ENCODE assay signal across 8 cellular contexts in the genomic region with DNA sequence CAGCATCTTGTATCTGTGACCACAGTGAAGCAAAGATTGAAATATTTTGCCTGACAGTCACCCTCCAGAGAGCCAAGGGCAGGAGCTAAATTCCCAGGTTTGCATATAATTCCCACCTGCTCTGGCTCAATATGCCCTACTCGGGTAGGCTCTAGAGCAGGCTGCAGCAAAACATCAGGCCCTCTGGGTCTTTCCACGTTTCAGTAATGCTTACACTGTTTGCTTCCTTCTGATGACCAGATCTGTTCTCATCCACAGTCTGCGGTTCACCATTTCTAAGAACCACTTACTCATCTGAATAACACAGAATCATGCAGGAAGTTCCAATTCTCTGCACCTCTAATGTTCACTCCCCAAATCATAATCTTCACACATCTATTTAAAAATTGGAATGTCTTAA.
DNase-seq lines count a peak whose midpoint lies in the region; ATAC-seq and TF ChIP-seq lines count a peak whose summit lies in the region.

No MANE protein-coding gene starts in this region.

- no peak overlapping the region for H3K9ac ChIP-seq in OCI-LY3 (ENCODE audit: low read length)

- peaks cover 38% of the 10 kb centered on the region for H3K4me1 Mint-ChIP-seq in HFFc6 (ENCODE audit: low read depth)
- peaks cover 40% of the 10 kb centered on the region for H3K4me1 Mint-ChIP-seq in activated naive CD8-positive, alpha-beta T cell treated with anti-CD3 and anti-CD28 coated beads, Interleukin-2, amount 50 U/mL, for 24 hours

- peak overlapping the region; percentile 28 for H3K4me3 Mint-ChIP-seq in HFFc6
- peak overlapping the region; percentile 33 for H3K4me3 Mint-ChIP-seq in activated naive CD8-positive, alpha-beta T cell treated with anti-CD3 and anti-CD28 coated beads, Interleukin-2, amount 50 U/mL, for 24 hours

- no TSS peak for BruUV-seq in PC-9 (replicated peaks; lab: Mats Ljungman, UMichigan)

- H3K4me1 ChIP-seq in OCI-LY3 (ENCODE audit: low read length) (peaks cover 12% of the 10 kb centered on the region), PC-9 (replicated peaks; ENCODE audit: insufficient read depth) (no peaks in the 10 kb centered on the region)

- POLR2A ChIA-PET in GM10248 (lab: Yijun Ruan, JAX): no interaction called here
- POLR2A ChIA-PET in PC-9 (lab: Charles Lee; ENCODE audit: unreplicated experiment): no interaction called here

- H3K36me3 Mint-ChIP-seq in HFFc6 (ENCODE audit: low read depth): no peaks in the 10 kb centered on the region
- H3K36me3 Mint-ChIP-seq in activated naive CD8-positive, alpha-beta T cell treated with anti-CD3 and anti-CD28 coated beads, Interleukin-2, amount 50 U/mL, for 24 hours (ENCODE audit: low read depth): peaks cover 2% of the 10 kb centered on the region

- peak overlapping the region; percentile 54 for H3K27ac Mint-ChIP-seq in HFFc6
- peak overlapping the region; percentile 82 for H3K27ac Mint-ChIP-seq in activated naive CD8-positive, alpha-beta T cell treated with anti-CD3 and anti-CD28 coated beads, Interleukin-2, amount 50 U/mL, for 24 hours

- TF ChIP-seq CTCF in GM10248 (IDR thresholded peaks at IDR 0.05; ENCODE audit: control extremely low read depth, extremely low read depth, low read depth, missing control alignments) (no peak), HFFc6 (IDR thresholded peaks at IDR 0.05) (no peak), OCI-LY3 (IDR thresholded peaks at IDR 0.05; ENCODE audit: low read depth, low read length) (no peak), PC-9 (conservative IDR thresholded peaks at IDR 0.05) (no peak)

- H3K27ac ChIP-seq in OCI-LY3 (ENCODE audit: low read length) (no peak overlapping the region), PC-9 (no peak overlapping the region)

- H3K27me3 ChIP-seq in OCI-LY3 (ENCODE audit: low read depth, low read length) (no peaks in the 10 kb centered on the region), PC-9 (ENCODE audit: insufficient read depth, low read depth) (no peaks in the 10 kb centered on the region)

- peak; percentile 100 for ATAC-seq in activated naive CD8-positive, alpha-beta T cell treated with anti-CD3 and anti-CD28 coated beads, Interleukin-2, amount 50 U/mL, for 24 hours

- H3K4me3 ChIP-seq in OCI-LY3 (ENCODE audit: low read length): no peak overlapping the region
- no peak overlapping the region for H3K4me3 ChIP-seq in PC-9

- H4K20me1 ChIP-seq in OCI-LY3 (ENCODE audit: insufficient read depth, low read length) (peaks cover 11% of the 10 kb centered on the region; the same call in 1 of the 2 replicates), PC-9 (ENCODE audit: insufficient read depth) (no peaks in the 10 kb centered on the region)

- DNase-seq in GM10248 (ENCODE audit: extremely low spot score): peak; percentile 8
- peak; percentile 40 for DNase-seq in HFFc6
- DNase-seq in activated naive CD8-positive, alpha-beta T cell treated with anti-CD3 and anti-CD28 coated beads, Interleukin-2, amount 50 U/mL, for 24 hours: peak; percentile 39
- DNase-seq in stimulated activated CD4-positive, alpha-beta T cell treated with anti-CD3 and anti-CD28 coated beads, Interleukin-1b, Interleukin-23, amount 100 ng/mL, for 48 hours: peak; percentile 40
- no peak for DNase-seq in PC-9
- DNase-seq in NCI-H446 (lab: John Stamatoyannopoulos, UW): no peak
- DNase-seq in Kasumi-1 (lab: John Stamatoyannopoulos, UW): no peak

- no peaks in the 10 kb centered on the region for H3K27me3 Mint-ChIP-seq in HFFc6 (ENCODE audit: insufficient read depth)
- H3K27me3 Mint-ChIP-seq in activated naive CD8-positive, alpha-beta T cell treated with anti-CD3 and anti-CD28 coated beads, Interleukin-2, amount 50 U/mL, for 24 hours: no peaks in the 10 kb centered on the region

- H2AFZ ChIP-seq in OCI-LY3 (ENCODE audit: low read depth, low read length): no peak overlapping the region
- H2AFZ ChIP-seq in PC-9: no peak overlapping the region

- H3K4me2 ChIP-seq in OCI-LY3 (ENCODE audit: low read length) (peak overlapping the region; percentile 3; the same call in 1 of the 2 replicates), PC-9 (no peak overlapping the region)

- no peaks in the 10 kb centered on the region for H3K9me3 Mint-ChIP-seq in HFFc6
- no peaks in the 10 kb centered on the region for H3K9me3 Mint-ChIP-seq in activated naive CD8-positive, alpha-beta T cell treated with anti-CD3 and anti-CD28 coated beads, Interleukin-2, amount 50 U/mL, for 24 hours

- H3K79me2 ChIP-seq in OCI-LY3 (ENCODE audit: low read length) (peaks cover 20% of the 10 kb centered on the region), PC-9 (ENCODE audit: low read depth) (peaks cover 6% of the 10 kb centered on the region; the same call in 1 of the 2 replicates)

- peaks cover 3% of the 10 kb centered on the region; the same call in 1 of the 2 replicates for H3F3A ChIP-seq in PC-9 (ENCODE audit: insufficient read depth, low read depth)

- no peaks in the 10 kb centered on the region for H3K9me3 ChIP-seq in OCI-LY3 (ENCODE audit: insufficient read depth, low read length)
- H3K9me3 ChIP-seq in PC-9 (ENCODE audit: insufficient read depth, low read depth): no peaks in the 10 kb centered on the region

- H3K36me3 ChIP-seq in OCI-LY3 (replicated peaks; ENCODE audit: low read depth, low read length): no peaks in the 10 kb centered on the region
- H3K36me3 ChIP-seq in PC-9 (ENCODE audit: low read depth): no peaks in the 10 kb centered on the region

- no peaks in the 10 kb centered on the region for H3K9me2 ChIP-seq in PC-9 (ENCODE audit: insufficient read depth)

- CTCF ChIA-PET in GM10248 (lab: Yijun Ruan, JAX): no interaction called here
- CTCF ChIA-PET in PC-9 (lab: Charles Lee): interaction anchor here (0.6 kb wide), 1 partner anchor 1225 kb away, joined by 11 read pairs; no protein-coding TSS in a partner anchor

- intact Hi-C loops in PC-9 (cut with micrococcal nuclease; ENCODE audit: unreplicated experiment): no loop called here

Comparison
In these comparisons a context has a peak if more than half of its experiments do, and no peak if none do; other contexts are left out.
1. DNase-seq: peak in GM10248 (single experiment), HFFc6 (single experiment), activated naive CD8-positive, alpha-beta T cell treated with anti-CD3 and anti-CD28 coated beads, Interleukin-2, amount 50 U/mL, for 24 hours (single experiment) and stimulated activated CD4-positive, alpha-beta T cell treated with anti-CD3 and anti-CD28 coated beads, Interleukin-1b, Interleukin-23, amount 100 ng/mL, for 48 hours (single experiment); none in PC-9 (0 of 2), NCI-H446 (0 of 2) and Kasumi-1 (0 of 2).